ENCODE assay signal across 8 cellular contexts in the genomic region with DNA sequence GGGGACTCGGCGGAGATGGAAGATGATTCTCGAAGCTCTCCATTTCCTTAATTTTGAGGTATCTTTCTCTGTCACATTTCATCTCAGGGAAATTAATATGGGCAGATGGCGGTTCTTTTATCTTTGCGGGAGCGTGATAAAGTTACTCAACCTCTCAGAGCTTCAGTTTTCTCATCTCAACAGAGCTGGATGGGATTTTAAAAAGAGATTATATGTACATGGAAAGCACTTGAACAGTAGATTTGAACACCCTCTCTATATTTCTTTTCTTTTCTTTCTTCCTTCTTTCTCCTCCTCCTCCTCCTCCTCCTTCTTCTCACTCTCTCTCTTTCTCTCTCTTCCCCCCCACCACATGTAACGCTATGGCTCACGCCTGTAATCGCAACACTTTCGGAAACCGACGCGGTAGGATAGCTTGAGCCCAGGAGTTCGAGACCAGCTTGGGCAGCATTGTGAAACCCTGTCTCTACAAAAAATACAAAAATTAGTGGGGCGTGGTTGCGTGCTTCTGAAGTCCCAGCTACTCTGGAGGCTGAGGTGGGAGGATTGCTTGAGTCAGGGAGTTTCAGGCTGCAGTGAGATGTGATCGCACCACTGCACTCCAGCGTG. TPM values are rescaled to one million over a fixed set of nuclear protein-coding genes. Genes with fewer than 3 reads are reported as not detected.
DNase-seq lines count a peak whose midpoint lies in the region; ATAC-seq and TF ChIP-seq lines count a peak whose summit lies in the region.

No MANE protein-coding gene starts in this region.

- TF ChIP-seq CTCF in chondrocyte (IDR thresholded peaks at IDR 0.05), result no peak
- no peak for TF ChIP-seq CTCF in nephron progenitor cell (IDR thresholded peaks at IDR 0.05)
- TF ChIP-seq CTCF in foreskin keratinocyte (conservative IDR thresholded peaks at IDR 0.05), result no peak

- DNase-seq in NCI-H446 (lab: John Stamatoyannopoulos, UW) (peak; percentile 34 to 47), chondrocyte (ENCODE audit: low spot score) (no peak), nephron progenitor cell (no peak), cerebellar cortex (ENCODE audit: low spot score) (no peak), SW 1271 (lab: John Stamatoyannopoulos, UW) (no peak), foreskin keratinocyte (no peak), NCI-H128 (lab: John Stamatoyannopoulos, UW; ENCODE audit: unreplicated experiment) (no peak)

- peaks cover 11% of the 10 kb centered on the region for H3K4me1 ChIP-seq in foreskin keratinocyte

- H3K27ac Mint-ChIP-seq in chondrocyte (ENCODE audit: unreplicated experiment), result no peak overlapping the region
- peak overlapping the region; percentile 64 for H3K27ac Mint-ChIP-seq in nephron progenitor cell

- H3K36me3 Mint-ChIP-seq in chondrocyte (ENCODE audit: low read depth) (peaks cover 3% of the 10 kb centered on the region), nephron progenitor cell (ENCODE audit: low read depth) (no peaks in the 10 kb centered on the region)

- H3K4me1 Mint-ChIP-seq in chondrocyte (ENCODE audit: low read depth) (peaks cover 16% of the 10 kb centered on the region), nephron progenitor cell (peaks cover 19% of the 10 kb centered on the region)

- H3K27me3 Mint-ChIP-seq in chondrocyte (ENCODE audit: low read depth), result peaks cover 69% of the 10 kb centered on the region
- H3K27me3 Mint-ChIP-seq in nephron progenitor cell (ENCODE audit: low read depth, poor library complexity), result peaks cover 77% of the 10 kb centered on the region

- no peaks in the 10 kb centered on the region for H3K9me3 Mint-ChIP-seq in chondrocyte (ENCODE audit: low read depth)
- no peaks in the 10 kb centered on the region for H3K9me3 Mint-ChIP-seq in nephron progenitor cell

- peak overlapping the region; percentile 67 for H3K4me3 Mint-ChIP-seq in chondrocyte (ENCODE audit: unreplicated experiment)
- H3K4me3 Mint-ChIP-seq in nephron progenitor cell, result peak overlapping the region; percentile 84

- ATAC-seq in GM18517 (IDR thresholded peaks at IDR 0.05; ENCODE audit: unreplicated experiment), result peak; percentile 38
- no peak for ATAC-seq in foreskin keratinocyte

- H3K27ac ChIP-seq in foreskin keratinocyte, result no peak overlapping the region

- H3K27me3 ChIP-seq in foreskin keratinocyte, result peaks cover 61% of the 10 kb centered on the region

RNA-seq across cellular contexts. Expression of a gene that starts 0.6 kb away (rescaled TPM):
- total RNA-seq in chondrocyte (0.25 to 0.48 TPM (median 0.44 TPM) in 3 replicates), foreskin keratinocyte (0.99 and 1.3 TPM in 2 replicates)
- 0.90 and 0.95 TPM in 2 replicates for polyA plus RNA-seq in foreskin keratinocyte

Comparison
In these comparisons a context has a peak if more than half of its experiments do, and no peak if none do; other contexts are left out.
1. DNase-seq: peak in NCI-H446 (2 of 2); none in chondrocyte (single experiment), nephron progenitor cell (single experiment), cerebellar cortex (single experiment), SW 1271 (0 of 2), foreskin keratinocyte (0 of 2) and NCI-H128 (single experiment).